ENCODE assay signal across 9 cellular contexts in genomic region chr20:56454754-56455153, GRCh38. TPM values are rescaled to one million over a fixed set of nuclear protein-coding genes. Genes with fewer than 3 reads are reported as not detected.
DNase-seq lines count a peak whose midpoint lies in the region; ATAC-seq and TF ChIP-seq lines count a peak whose summit lies in the region.
"Had no signal": no experiment of that assay in that cellular context is flagged by ENCODE, and none has a peak within 500 bp of the region (broad histone marks: within the 10 kb centered on the region; RNA-seq: fewer than 3 reads in every experiment).

No MANE protein-coding gene starts in this region.

- BruUV-seq in A673 (replicated peaks; lab: Mats Ljungman, UMichigan): no TSS peak

- DNase-seq in DMS153 treated with DMSO at 0.1 percent for 48 hours (lab: John Stamatoyannopoulos, UW; ENCODE audit: unreplicated experiment): no peak
- no peak for DNase-seq in HFFc6
- DNase-seq in A673 (ENCODE audit: low spot score): no peak
- DNase-seq: NCI-H1105 treated with DMSO at 0.1 percent for 48 hours had no signal

- intact Hi-C loops in A673 (cut with micrococcal nuclease; ENCODE audit: unreplicated experiment): no loop called here

- ATAC-seq in GM18519 (IDR thresholded peaks at IDR 0.05; ENCODE audit: low FRiP score, unreplicated experiment) (peak; percentile 71), GM19455 (IDR thresholded peaks at IDR 0.05; ENCODE audit: unreplicated experiment) (peak; percentile 65), HG03064 (IDR thresholded peaks at IDR 0.05; ENCODE audit: low read depth, unreplicated experiment) (peak; percentile 87)
- peak; percentile 92 for ATAC-seq in activated T-helper 17 cell treated with anti-CD3 and anti-CD28 coated beads, Interleukin-2, amount 50 U/mL, for 72 hours (replicated peaks)
- ATAC-seq: HCT116 had no signal

- H3K36me3 Mint-ChIP-seq in activated T-helper 17 cell treated with anti-CD3 and anti-CD28 coated beads, Interleukin-2, amount 50 U/mL, for 72 hours (ENCODE audit: low read depth): peaks cover 17% of the 10 kb centered on the region
- no peaks in the 10 kb centered on the region for H3K36me3 Mint-ChIP-seq in HFFc6 (ENCODE audit: low read depth)

- peak overlapping the region; percentile 64 for H3K27ac Mint-ChIP-seq in activated T-helper 17 cell treated with anti-CD3 and anti-CD28 coated beads, Interleukin-2, amount 50 U/mL, for 72 hours
- no peak overlapping the region for H3K27ac Mint-ChIP-seq in HFFc6

- H3K4me3 Mint-ChIP-seq in activated T-helper 17 cell treated with anti-CD3 and anti-CD28 coated beads, Interleukin-2, amount 50 U/mL, for 72 hours: peak overlapping the region; percentile 28
- H3K4me3 Mint-ChIP-seq in HFFc6: no peak overlapping the region

- no peak for TF ChIP-seq CTCF in HFFc6 (IDR thresholded peaks at IDR 0.05)
- no peak for TF ChIP-seq CTCF in A673 (conservative IDR thresholded peaks at IDR 0.05; ENCODE audit: low read depth, low read length)

- no peaks in the 10 kb centered on the region for H3K27me3 ChIP-seq in A673 (replicated peaks; ENCODE audit: insufficient read depth, low read depth, low read length, poor library complexity)

- no peaks in the 10 kb centered on the region for H3K9me3 ChIP-seq in A673 (ENCODE audit: low read depth, low read length, poor library complexity, severe bottlenecking)

- no peak overlapping the region for H3K27ac ChIP-seq in A673 (ENCODE audit: low read depth, low read length, poor library complexity, severe bottlenecking)

- no peak overlapping the region for H3K4me3 ChIP-seq in A673 (ENCODE audit: low read depth, low read length, poor library complexity, severe bottlenecking)

- no peaks in the 10 kb centered on the region for H3K9me3 Mint-ChIP-seq in activated T-helper 17 cell treated with anti-CD3 and anti-CD28 coated beads, Interleukin-2, amount 50 U/mL, for 72 hours
- no peaks in the 10 kb centered on the region for H3K9me3 Mint-ChIP-seq in HFFc6

- H3K36me3 ChIP-seq in A673 (ENCODE audit: insufficient read depth, low read length, poor library complexity, severe bottlenecking): no peaks in the 10 kb centered on the region

- POLR2A ChIA-PET in A673 (lab: Charles Lee; ENCODE audit: low non-redundant PET): no interaction called here

- CTCF ChIA-PET in A673 (lab: Charles Lee): no interaction called here

- peaks cover 4% of the 10 kb centered on the region for H3K4me1 Mint-ChIP-seq in activated T-helper 17 cell treated with anti-CD3 and anti-CD28 coated beads, Interleukin-2, amount 50 U/mL, for 72 hours
- no peaks in the 10 kb centered on the region for H3K4me1 Mint-ChIP-seq in HFFc6 (ENCODE audit: low read depth)

- no peaks in the 10 kb centered on the region for H3K27me3 Mint-ChIP-seq in activated T-helper 17 cell treated with anti-CD3 and anti-CD28 coated beads, Interleukin-2, amount 50 U/mL, for 72 hours
- no peaks in the 10 kb centered on the region for H3K27me3 Mint-ChIP-seq in HFFc6 (ENCODE audit: insufficient read depth)

- no peaks in the 10 kb centered on the region for H3K4me1 ChIP-seq in A673 (ENCODE audit: insufficient read depth, low read length, poor library complexity, severe bottlenecking)

RNA-seq across cellular contexts. Expression of gene RTF2, which starts 13.7 kb away (rescaled TPM):
- total RNA-seq in activated T-helper 17 cell treated with anti-CD3 and anti-CD28 coated beads, Interleukin-2, amount 50 U/mL, for 72 hours: 10 to 100 TPM; 62.4 to 80.0 TPM
- 100 to 1,000 TPM; 148 to 158 (median 153) TPM for total RNA-seq in HFFc6 (2021; fragmentation: NEBNext Ultra II Directional; extraction: Animal tissue kit (Norgen Biotek cat#: 25700))
- total RNA-seq in A673 (2021): 86.7 and 99.1 TPM in 2 replicates

RNA-seq across cellular contexts. Expression of gene CASS4, which starts 42.7 kb away (rescaled TPM):
- 1 to 10 TPM; 5.1 to 9.4 TPM for total RNA-seq in activated T-helper 17 cell treated with anti-CD3 and anti-CD28 coated beads, Interleukin-2, amount 50 U/mL, for 72 hours
- total RNA-seq in HFFc6 (2021; fragmentation: NEBNext Ultra II Directional; extraction: Animal tissue kit (Norgen Biotek cat#: 25700)): under 1 TPM; 0.38 to 0.70 (median 0.56) TPM
- total RNA-seq in A673 (2021): 0.11 and 0.28 TPM in 2 replicates
